Comparison of ENCODE assay signal across 1 cellular context in genomic region chr6:141212296-141212695, GRCh38.
TF ChIP-seq lines count a peak whose summit lies in the region.

No MANE protein-coding gene starts in this region.

TF ChIP-seq in Ishikawa, 13 proteins besides CTCF, POLR2A, EP300 and RAD21 (continued from another document):
- TF ChIP-seq FOXM1 (IDR thresholded peaks at IDR 0.05; ENCODE audit: borderline replicate concordance, low read depth) (no peak), CEBPB (IDR thresholded peaks at IDR 0.05) (no peak), NFIC (IDR thresholded peaks at IDR 0.05) (no peak)
TF ChIP-seq in Ishikawa: peak in this region for 2.
